Comparison of ENCODE assay signal across 25 cellular contexts in the genomic region with DNA sequence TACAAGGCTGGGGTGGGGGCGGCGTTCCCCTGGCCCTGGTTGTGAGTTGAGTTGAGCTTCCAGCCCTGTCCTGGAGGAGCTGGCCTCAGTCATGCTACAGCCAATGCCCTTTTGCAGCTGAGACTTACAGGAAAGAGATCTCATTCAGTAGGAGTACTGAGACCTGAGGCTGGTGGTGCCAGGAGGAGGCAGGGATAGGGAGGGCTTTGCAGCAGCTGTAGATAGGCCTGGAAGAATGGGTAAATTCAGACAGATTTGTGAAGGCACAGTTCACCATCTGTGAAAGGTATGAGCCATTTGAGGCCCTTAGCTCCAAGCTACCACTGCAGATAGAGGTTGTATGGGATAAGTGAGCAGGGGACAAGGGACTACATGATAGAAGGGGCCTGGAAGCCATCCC. TPM values are rescaled to one million over a fixed set of nuclear protein-coding genes. Genes with fewer than 3 reads are reported as not detected.
DNase-seq lines count a peak whose midpoint lies in the region; ATAC-seq and TF ChIP-seq lines count a peak whose summit lies in the region.
"Had no signal": no experiment of that assay in that cellular context is flagged by ENCODE, and none has a peak within 500 bp of the region (broad histone marks: within the 10 kb centered on the region; RNA-seq: fewer than 3 reads in every experiment).

No MANE protein-coding gene starts in this region.

- no peak overlapping the region for H2AFZ ChIP-seq in H9 (ENCODE audit: low read length)
- H2AFZ ChIP-seq: GM23248 had no signal

- no CpG with 5 or more reads among the region's 2 CpGs for WGBS in H9 (ENCODE audit: extremely low coverage, insufficient read length, low lambda C conversion rate)

- no peaks in the 10 kb centered on the region for H3K4me1 ChIP-seq in H9 (ENCODE audit: insufficient read depth, low read length)
- peaks cover 12% of the 10 kb centered on the region for H3K4me1 ChIP-seq in CD4-positive, alpha-beta memory T cell (ENCODE audit: insufficient read depth, low read length)

- no peaks in the 10 kb centered on the region for H3K79me1 ChIP-seq in H9 (ENCODE audit: insufficient read depth, low read depth, low read length, poor library complexity, severe bottlenecking)

- no peaks in the 10 kb centered on the region for H3K27me3 Mint-ChIP-seq in stimulated activated naive B cell treated with anti-CD40 and anti-IgM and Interleukin-4, amounts not matched to agents 10 μg/mL and 1 μg/mL and 100 μg/mL, for 72 hours
- H3K27me3 Mint-ChIP-seq in H9 (ENCODE audit: low read depth) = no peaks in the 10 kb centered on the region
- no peaks in the 10 kb centered on the region for H3K27me3 Mint-ChIP-seq in CD4-positive, alpha-beta memory T cell

- peaks cover 37% of the 10 kb centered on the region for H3K36me3 ChIP-seq in CD4-positive, alpha-beta memory T cell (ENCODE audit: insufficient read depth, low read length)
- H3K36me3 ChIP-seq: HAP-1 had no signal

- H3K4me1 Mint-ChIP-seq in stimulated activated naive B cell treated with anti-CD40 and anti-IgM and Interleukin-4, amounts not matched to agents 10 μg/mL and 1 μg/mL and 100 μg/mL, for 72 hours = peaks cover 9 to 19% of the 10 kb centered on the region in 2 donors
- H3K4me1 Mint-ChIP-seq in H9 = peaks cover 3 to 7% of the 10 kb centered on the region in 2 experiments; a peak in 2 of 4 replicates
- H3K4me1 Mint-ChIP-seq in CD4-positive, alpha-beta memory T cell = peaks cover 2 to 19% (median 10%) of the 10 kb centered on the region in 4 donors

- H3K4me3 ChIP-seq in CD4-positive, alpha-beta memory T cell (ENCODE audit: low read length in 2 of 2) = no peak overlapping the region
- H3K4me3 ChIP-seq: BLaER1, GM23248, HAP-1, K562 had no signal

- H3K9ac ChIP-seq in H9 (ENCODE audit: extremely low read depth, insufficient read length, low read length) = no peak overlapping the region
- H3K9ac ChIP-seq: BLaER1, GM23248 had no signal

- intact Hi-C loops in CD4-positive, alpha-beta memory T cell (cut with micrococcal nuclease) = no loop called here

- H4K20me1 ChIP-seq in H9 (ENCODE audit: control insufficient read depth, insufficient read depth, insufficient read length) = no peaks in the 10 kb centered on the region

- H3K23me2 ChIP-seq in H9 (ENCODE audit: insufficient read length, low read depth, low read length, poor library complexity, severe bottlenecking) = peaks cover 10% of the 10 kb centered on the region

- H2AK5ac ChIP-seq in H9 (ENCODE audit: insufficient read length, low read length) = no peak overlapping the region

- H3K23ac ChIP-seq in H9 (ENCODE audit: insufficient read length, low read depth, low read length) = no peak overlapping the region

- no peaks in the 10 kb centered on the region for H3K79me2 ChIP-seq in H9 (ENCODE audit: insufficient read depth, low read length)

- H3K27ac ChIP-seq in H9 (ENCODE audit: insufficient read length, low read depth, low read length) = no peak overlapping the region
- no peak overlapping the region for H3K27ac ChIP-seq in CD4-positive, alpha-beta memory T cell (ENCODE audit: low read depth, low read length)
- H3K27ac ChIP-seq: BLaER1, GM23248, HL-60 had no signal

- H3K4me3 Mint-ChIP-seq in stimulated activated naive B cell treated with anti-CD40 and anti-IgM and Interleukin-4, amounts not matched to agents 10 μg/mL and 1 μg/mL and 100 μg/mL, for 72 hours = no peak overlapping the region
- no peak overlapping the region for H3K4me3 Mint-ChIP-seq in H9
- no peak overlapping the region for H3K4me3 Mint-ChIP-seq in CD4-positive, alpha-beta memory T cell
- H3K4me3 Mint-ChIP-seq: CD8-positive, alpha-beta T cell had no signal

- H2BK12ac ChIP-seq in H9 (ENCODE audit: insufficient read length, low read depth, low read length) = no peak overlapping the region

- ATAC-seq in stimulated activated naive B cell treated with anti-CD40 and anti-IgM and Interleukin-4, amounts not matched to agents 10 μg/mL and 1 μg/mL and 100 μg/mL, for 72 hours (replicated peaks) = no peak
- ATAC-seq in HG03442 (IDR thresholded peaks at IDR 0.05; ENCODE audit: unreplicated experiment) = no peak
- ATAC-seq: CD8-positive, alpha-beta T cell; HepG2; K562 had no signal

- H3T11ph ChIP-seq in H9 (ENCODE audit: low read length) = no peak overlapping the region

- no peak overlapping the region for H4K91ac ChIP-seq in H9 (ENCODE audit: insufficient read length, low read depth, low read length)

- H3K56ac ChIP-seq in H9 (ENCODE audit: insufficient read length, low read depth, low read length) = no peak overlapping the region

- H4K5ac ChIP-seq in H9 (ENCODE audit: insufficient read length, low read depth, low read length) = no peak overlapping the region

- no peaks in the 10 kb centered on the region for H3K9me3 Mint-ChIP-seq in stimulated activated naive B cell treated with anti-CD40 and anti-IgM and Interleukin-4, amounts not matched to agents 10 μg/mL and 1 μg/mL and 100 μg/mL, for 72 hours
- H3K9me3 Mint-ChIP-seq in H9 = no peaks in the 10 kb centered on the region
- H3K9me3 Mint-ChIP-seq in CD4-positive, alpha-beta memory T cell = peaks cover 0 to 3% (median 0%) of the 10 kb centered on the region in 8 donors
- H3K9me3 Mint-ChIP-seq: CD8-positive, alpha-beta T cell had no signal

- no peak overlapping the region for H2BK120ac ChIP-seq in H9 (ENCODE audit: low read depth, low read length, poor library complexity, severe bottlenecking)

- H3K4ac ChIP-seq in H9 (ENCODE audit: low read depth, low read length) = no peak overlapping the region

- H2BK20ac ChIP-seq in H9 (ENCODE audit: low read depth, low read length, poor library complexity, severe bottlenecking) = no peak overlapping the region

- H2BK15ac ChIP-seq in H9 (ENCODE audit: low read depth, low read length) = no peak overlapping the region

- no peak overlapping the region for H3K4me2 ChIP-seq in H9 (ENCODE audit: insufficient read depth, insufficient read length, low read length)
- H3K4me2 ChIP-seq: BLaER1 had no signal

- no peak overlapping the region for H3K18ac ChIP-seq in H9 (ENCODE audit: insufficient read length, low read depth, low read length)

- H2BK5ac ChIP-seq in H9 (ENCODE audit: insufficient read length, low read length) = no peak overlapping the region

- POLR2A ChIA-PET in CD4-positive, alpha-beta memory T cell (lab: Charles Lee; ENCODE audit: partially characterized antibody) = no interaction called here

- TF ChIP-seq CTCF in H9 (conservative IDR thresholded peaks at IDR 0.05) = no peak

- peaks cover 43 to 53% of the 10 kb centered on the region in 2 donors for H3K36me3 Mint-ChIP-seq in stimulated activated naive B cell treated with anti-CD40 and anti-IgM and Interleukin-4, amounts not matched to agents 10 μg/mL and 1 μg/mL and 100 μg/mL, for 72 hours
- peaks cover 0 to 13% (median 2%) of the 10 kb centered on the region in 3 experiments; a peak in 3 of 7 replicates for H3K36me3 Mint-ChIP-seq in H9 (ENCODE audit: insufficient read depth in 1 of 3, low read depth in 3 of 3)
- peaks cover 28 to 37% of the 10 kb centered on the region in 2 donors for H3K36me3 Mint-ChIP-seq in CD4-positive, alpha-beta memory T cell

- no peaks in the 10 kb centered on the region for H3K27me3 ChIP-seq in H9 (ENCODE audit: insufficient read depth, low read length)
- no peaks in the 10 kb centered on the region for H3K27me3 ChIP-seq in CD4-positive, alpha-beta memory T cell (ENCODE audit: insufficient read depth, low read length)
- H3K27me3 ChIP-seq: BLaER1 had no signal

- no peak overlapping the region for H4K8ac ChIP-seq in H9 (replicated peaks; ENCODE audit: insufficient read length, low read depth, low read length)

- CTCF ChIA-PET in CD4-positive, alpha-beta memory T cell (lab: Charles Lee; ENCODE audit: partially characterized antibody) = no interaction called here

- peak overlapping the region; percentile 85 for H3K27ac Mint-ChIP-seq in stimulated activated naive B cell treated with anti-CD40 and anti-IgM and Interleukin-4, amounts not matched to agents 10 μg/mL and 1 μg/mL and 100 μg/mL, for 72 hours
- H3K27ac Mint-ChIP-seq in H9 = peak overlapping the region in 1 of 3 experiments; percentile 52; a peak in 1 of 7 replicates
- peak overlapping the region in 1 of 7 donors; percentile 65 for H3K27ac Mint-ChIP-seq in CD4-positive, alpha-beta memory T cell
- H3K27ac Mint-ChIP-seq: CD8-positive, alpha-beta T cell had no signal

- H3K9me3 ChIP-seq in H9 (ENCODE audit: control insufficient read depth, low read depth, low read length) = no peaks in the 10 kb centered on the region
- H3K9me3 ChIP-seq in CD4-positive, alpha-beta memory T cell (ENCODE audit: control insufficient read depth in 1 of 2, low read length in 2 of 2) = no peaks in the 10 kb centered on the region
- H3K9me3 ChIP-seq: BLaER1, HAP-1 had no signal

- peak; percentile 60 for DNase-seq in Ammon's horn (ENCODE audit: low spot score)
- peak; percentile 51 for DNase-seq in amniotic epithelial cell (ENCODE audit: low read depth)
- DNase-seq in medulla oblongata (ENCODE audit: extremely low spot score) = peak; percentile 64
- DNase-seq in stimulated activated naive B cell treated with anti-CD40 and anti-IgM and Interleukin-4, amounts not matched to agents 10 μg/mL and 1 μg/mL and 100 μg/mL, for 72 hours = no peak
- DNase-seq in H9 = no peak
- no peak for DNase-seq in CD4-positive, alpha-beta memory T cell
- DNase-seq: CD8-positive, alpha-beta T cell; DND-41; GM23248; MM.1S; NCI-H1048; NCI-H1417 treated with DMSO at 0.1 percent for 48 hours; NCI-H187 treated with DMSO at 0.1 percent for 48 hours; NCI-H2107; NCI-H446 treated with DMSO at 0.1 percent for 48 hours; NCI-H526 treated with DMSO at 0.1 percent for 48 hours; OCI-M1; Right ventricle myocardium superior had no signal

- H3K14ac ChIP-seq in H9 (ENCODE audit: insufficient read depth, low read length) = no peak overlapping the region

RNA-seq across cellular contexts. Expression of a gene that starts 5.6 kb away (rescaled TPM):
- 31.1 and 32.3 TPM in 2 replicates for total RNA-seq in H9 (2021)
- 100 to 1,000 TPM; 106 to 111 TPM for total RNA-seq in CD4-positive, alpha-beta memory T cell
- polyA plus RNA-seq in CD4-positive, alpha-beta memory T cell = 10 to 100 TPM; 21.2 to 33.0 TPM

RNA-seq across cellular contexts. Expression of a gene that starts 28.6 kb away (rescaled TPM):
- 9.7 and 11.0 TPM in 2 replicates for total RNA-seq in H9 (2021)
- total RNA-seq in CD4-positive, alpha-beta memory T cell = 1 to 10 TPM; 1.5 to 2.4 TPM
- polyA plus RNA-seq in CD4-positive, alpha-beta memory T cell = not detected
- total RNA-seq: HT-29 had no signal

RNA-seq across cellular contexts. Expression of a gene that starts 35.0 kb away (rescaled TPM):
- 18.6 and 19.6 TPM in 2 replicates for total RNA-seq in H9 (2021)
- 10 to 100 TPM; 11.7 to 13.6 TPM for total RNA-seq in CD4-positive, alpha-beta memory T cell
- 1 to 10 TPM; 3.0 to 6.8 TPM for polyA plus RNA-seq in CD4-positive, alpha-beta memory T cell

RNA-seq across cellular contexts. Expression of a gene that starts 35.2 kb away (rescaled TPM):
- 25.9 and 29.2 TPM in 2 replicates for total RNA-seq in H9 (2021)
- total RNA-seq in CD4-positive, alpha-beta memory T cell = 10 to 100 TPM; 46.9 to 47.0 TPM
- 1 to 10 TPM in 1 of 2 donors, under 1 TPM in 1; 0.77 to 8.9 TPM for polyA plus RNA-seq in CD4-positive, alpha-beta memory T cell

RNA-seq across cellular contexts. Expression of a gene that starts 49.8 kb away (rescaled TPM):
- total RNA-seq in H9 (2021) = 2.8 and 3.6 TPM in 2 replicates
- 10 to 100 TPM; 13.3 to 13.5 TPM for total RNA-seq in CD4-positive, alpha-beta memory T cell
- polyA plus RNA-seq in CD4-positive, alpha-beta memory T cell = under 1 TPM; 0.43 to 0.69 TPM

Comparison
In these comparisons a context has a peak if more than half of its experiments do, and no peak if none do; other contexts are left out.
1. DNase-seq: peak in Ammon's horn (single experiment), amniotic epithelial cell (single experiment) and medulla oblongata (single experiment); none in stimulated activated naive B cell treated with anti-CD40 and anti-IgM and Interleukin-4, amounts not matched to agents 10 μg/mL and 1 μg/mL and 100 μg/mL, for 72 hours (single experiment), H9 (single experiment) and CD4-positive, alpha-beta memory T cell (0 of 5).